In the genomic region with DNA sequence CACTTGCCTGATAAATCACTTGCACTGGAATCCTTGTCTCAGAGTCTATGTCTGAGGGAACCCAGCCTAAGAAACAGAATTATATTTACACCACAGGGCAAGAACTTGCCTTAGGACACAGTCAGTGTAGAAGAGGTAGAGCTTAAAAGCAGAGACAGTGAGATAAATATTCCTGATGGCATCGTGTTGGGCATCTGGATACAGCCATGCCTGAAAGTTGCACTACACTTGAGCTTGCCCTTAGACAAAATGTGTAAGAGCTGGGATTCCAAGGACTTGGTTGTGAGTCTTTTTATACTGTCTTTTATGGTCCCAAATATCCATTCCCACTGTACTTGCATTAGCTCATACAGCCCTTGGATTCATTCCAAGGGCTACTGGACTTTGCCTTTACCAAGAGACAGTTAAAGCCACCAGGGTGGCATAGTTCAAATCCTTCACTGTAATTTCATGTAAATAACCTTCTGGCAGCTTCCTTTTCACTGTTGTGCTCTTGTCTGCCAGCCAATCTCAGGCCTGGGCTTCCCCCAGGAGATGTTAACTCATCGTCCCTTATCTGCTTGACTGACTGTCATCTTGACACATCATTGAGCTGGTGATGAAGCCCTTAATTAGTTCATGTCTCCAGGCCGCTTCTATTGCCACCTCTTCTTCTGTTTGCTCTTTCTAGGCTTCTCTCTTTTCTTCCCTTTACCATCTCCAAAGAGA, we compare ENCODE assay signal across 12 cellular contexts.
DNase-seq lines count a peak whose midpoint lies in the region; ATAC-seq and TF ChIP-seq lines count a peak whose summit lies in the region.
"Had no signal": no experiment of that assay in that cellular context is flagged by ENCODE, and none has a peak within 500 bp of the region (broad histone marks: within the 10 kb centered on the region; RNA-seq: fewer than 3 reads in every experiment).

No MANE protein-coding gene starts in this region.

- peak; percentile 47 for DNase-seq in NCI-H510A treated with DMSO at 0.1 percent for 48 hours (lab: John Stamatoyannopoulos, UW)
- no peak for DNase-seq in NCI-H510A (lab: John Stamatoyannopoulos, UW)
- peak; percentile 13 for DNase-seq in SW480 (ENCODE audit: low spot score)
- DNase-seq in islet precursor cell: peak; percentile 80
- DNase-seq in transverse colon: peak; percentile 67
- DNase-seq: activated CD4-positive, alpha-beta T cell treated with anti-CD3 and anti-CD28 coated beads for 48 hours; CD4-positive, alpha-beta T cell; T-helper 9 cell had no signal

- TF ChIP-seq EP300 in transverse colon (IDR thresholded peaks at IDR 0.05; ENCODE audit: low read depth): peak; percentile 42
- TF ChIP-seq EP300 in gastroesophageal sphincter (IDR thresholded peaks at IDR 0.05): no peak

- ATAC-seq in gastroesophageal sphincter (no peak), GM19455 (IDR thresholded peaks at IDR 0.05; ENCODE audit: unreplicated experiment) (no peak), GM19351 (IDR thresholded peaks at IDR 0.05; ENCODE audit: unreplicated experiment) (no peak)

- intact Hi-C loops in transverse colon (cut with DNase I; ENCODE audit: low total_unique reads): no loop called here

- H3K9me3 ChIP-seq in transverse colon: no peaks in the 10 kb centered on the region
- no peaks in the 10 kb centered on the region for H3K9me3 ChIP-seq in gastroesophageal sphincter
- H3K9me3 ChIP-seq: breast epithelium had no signal

- TF ChIP-seq POLR2A in transverse colon (IDR thresholded peaks at IDR 0.05): no peak
- TF ChIP-seq POLR2A in gastroesophageal sphincter (IDR thresholded peaks at IDR 0.05): no peak

- TF ChIP-seq CTCF in transverse colon (IDR thresholded peaks at IDR 0.05): no peak
- TF ChIP-seq CTCF in gastroesophageal sphincter (IDR thresholded peaks at IDR 0.05): no peak

- WGBS in transverse colon (ENCODE audit: low coverage in 1 of 2), 2 donors: 40 to 59% methylated on average over 2 to 3 of the region's 3 CpGs
- 47% methylated on average over 3 of the region's 3 CpGs; no CpG with 5 or more reads in 1 of the 2 donors for WGBS in gastroesophageal sphincter (ENCODE audit: low coverage in 1 of 2), 2 donors

- H3K36me3 ChIP-seq in transverse colon: no peaks in the 10 kb centered on the region
- no peaks in the 10 kb centered on the region for H3K36me3 ChIP-seq in gastroesophageal sphincter
- H3K36me3 ChIP-seq: breast epithelium had no signal

- peaks cover 0 to 43% (median 25%) of the 10 kb centered on the region in 4 donors for H3K4me1 ChIP-seq in transverse colon
- H3K4me1 ChIP-seq in gastroesophageal sphincter: no peaks in the 10 kb centered on the region
- H3K4me1 ChIP-seq: breast epithelium had no signal

- H3K4me3 ChIP-seq in transverse colon (no peak overlapping the region), gastroesophageal sphincter (no peak overlapping the region)
- H3K4me3 ChIP-seq: breast epithelium had no signal

- H3K27me3 ChIP-seq in transverse colon (no peaks in the 10 kb centered on the region), gastroesophageal sphincter (no peaks in the 10 kb centered on the region)
- H3K27me3 ChIP-seq: breast epithelium had no signal

- H3K27ac ChIP-seq in transverse colon (peak overlapping the region; percentile 30 to 59 (median 40)), gastroesophageal sphincter (no peak overlapping the region)
- H3K27ac ChIP-seq: breast epithelium had no signal

- in situ Hi-C loops in transverse colon (cut with MboI; ENCODE audit: low pct_ligation_motif_present in 1 of 4, low pct_unique_long_range_greater_than_20kb in 1 of 4, low sequenced_read_pairs in 3 of 4): no loop called here

Comparison
In these comparisons a context has a peak if more than half of its experiments do, and no peak if none do; other contexts are left out.
1. H3K27ac ChIP-seq: peak in transverse colon (4 of 4); none in gastroesophageal sphincter (0 of 4).